ENCODE assay signal across 8 cellular contexts in genomic region chr3:158801200-158801599, GRCh38. TPM values are rescaled to one million over a fixed set of nuclear protein-coding genes. Genes with fewer than 3 reads are reported as not detected.
DNase-seq lines count a peak whose midpoint lies in the region; ATAC-seq and TF ChIP-seq lines count a peak whose summit lies in the region.

No MANE protein-coding gene starts in this region.

- peaks cover 4 to 12% of the 10 kb centered on the region in 2 donors for H3K36me3 Mint-ChIP-seq in CD4-positive, alpha-beta memory T cell

- DNase-seq in CD4-positive, alpha-beta memory T cell, result no peak
- DNase-seq in NB4 (ENCODE audit: low read depth) (peak; percentile 16), lower lobe of right lung (no peak), tibial nerve (ENCODE audit: low spot score in 2 of 2) (no peak), GM13976 (ENCODE audit: low spot score) (no peak), NCI-H1436 treated with DMSO at 0.1 percent for 48 hours (lab: John Stamatoyannopoulos, UW) (no peak)

- TF ChIP-seq POLR2A in NB4 (IDR thresholded peaks at IDR 0.05; ENCODE audit: extremely low read depth, insufficient read length) (no peak), tibial nerve (IDR thresholded peaks at IDR 0.05) (no peak)

- peaks cover 22 to 40% (median 34%) of the 10 kb centered on the region in 4 donors for H3K4me1 Mint-ChIP-seq in CD4-positive, alpha-beta memory T cell

- H3K4me3 Mint-ChIP-seq in CD4-positive, alpha-beta memory T cell, result peak overlapping the region; percentile 89 to 93 (median 92)

- no peaks in the 10 kb centered on the region for H3K27me3 Mint-ChIP-seq in CD4-positive, alpha-beta memory T cell

- ATAC-seq in lower lobe of right lung, result peak; percentile 4 to 33
- ATAC-seq in GM19328 (IDR thresholded peaks at IDR 0.05; ENCODE audit: unreplicated experiment), result no peak

- 8 to 19% methylated on average over 11 of the region's 11 CpGs for WGBS in tibial nerve, 2 donors

- TF ChIP-seq EP300 in tibial nerve (IDR thresholded peaks at IDR 0.05), result no peak

- peak overlapping the region; percentile 24 to 68 for H3K4me3 ChIP-seq in CD4-positive, alpha-beta memory T cell (ENCODE audit: low read length in 2 of 2)
- H3K4me3 ChIP-seq in NB4 (ENCODE audit: low read depth, low read length) (peak overlapping the region; percentile 84), lower lobe of right lung (peak overlapping the region; percentile 82), tibial nerve (peak overlapping the region; percentile 66 to 91 (median 86))

- CTCF ChIA-PET in CD4-positive, alpha-beta memory T cell (lab: Charles Lee; ENCODE audit: partially characterized antibody), result interaction anchor here (1.5 to 3.7 kb wide), 7 partner anchors 10 to 156 kb away, joined by 8 to 40 read pairs (median 19); partner anchors contain the start of genes GFM1 and LXN

- H3K27ac ChIP-seq in CD4-positive, alpha-beta memory T cell (ENCODE audit: low read depth, low read length), result peak overlapping the region; percentile 63
- peak overlapping the region; percentile 81 for H3K27ac ChIP-seq in cingulate gyrus (ENCODE audit: low read depth, low read length)
- peak overlapping the region; percentile 88 for H3K27ac ChIP-seq in lower lobe of right lung
- peak overlapping the region; percentile 16 to 89 (median 80) for H3K27ac ChIP-seq in tibial nerve

- POLR2A ChIA-PET in CD4-positive, alpha-beta memory T cell (lab: Charles Lee; ENCODE audit: partially characterized antibody), result interaction anchor here (1.2 to 3.7 kb wide), 8 partner anchors 8 to 1626 kb away, joined by 5 to 25 read pairs (median 8); partner anchors contain the start of gene GFM1

- in situ Hi-C loops in GM13976 (cut with MboI; ENCODE audit: low sequenced_read_pairs, unreplicated experiment), result no loop called here

- no peaks in the 10 kb centered on the region for H3K9me3 Mint-ChIP-seq in CD4-positive, alpha-beta memory T cell

- no peak for TF ChIP-seq CTCF in NB4 (IDR thresholded peaks at IDR 0.05; ENCODE audit: low read depth, low read length)
- TF ChIP-seq CTCF in lower lobe of right lung (IDR thresholded peaks at IDR 0.05), result no peak
- no peak for TF ChIP-seq CTCF in tibial nerve (IDR thresholded peaks at IDR 0.05)
- TF ChIP-seq CTCF in GM13976 (IDR thresholded peaks at IDR 0.05; ENCODE audit: borderline replicate concordance, control extremely low read depth, extremely low read depth, insufficient read depth, missing control alignments), result no peak

- H3K27me3 ChIP-seq in CD4-positive, alpha-beta memory T cell (ENCODE audit: insufficient read depth, low read length), result no peaks in the 10 kb centered on the region
- H3K27me3 ChIP-seq in lower lobe of right lung (ENCODE audit: low read depth) (no peaks in the 10 kb centered on the region), tibial nerve (no peaks in the 10 kb centered on the region)

- H3K36me3 ChIP-seq in CD4-positive, alpha-beta memory T cell (ENCODE audit: insufficient read depth, low read length), result no peaks in the 10 kb centered on the region
- peaks cover 15% of the 10 kb centered on the region for H3K36me3 ChIP-seq in lower lobe of right lung
- no peaks in the 10 kb centered on the region for H3K36me3 ChIP-seq in tibial nerve

- peak overlapping the region; percentile 71 to 97 (median 94) for H3K27ac Mint-ChIP-seq in CD4-positive, alpha-beta memory T cell

- intact Hi-C loops in CD4-positive, alpha-beta memory T cell (cut with micrococcal nuclease), result loop anchor here (5.0 to 10.0 kb wide), 3 partner anchors 159 to 1954 kb away; partner anchors contain the start of genes GFM1, PPM1L and SHOX2
- intact Hi-C loops in lower lobe of right lung (cut with DNase I), result no loop called here

- H3K9me3 ChIP-seq in CD4-positive, alpha-beta memory T cell (ENCODE audit: control insufficient read depth in 1 of 2, low read length in 2 of 2), result no peaks in the 10 kb centered on the region
- no peaks in the 10 kb centered on the region for H3K9me3 ChIP-seq in lower lobe of right lung
- no peaks in the 10 kb centered on the region for H3K9me3 ChIP-seq in tibial nerve

- peaks cover 36% of the 10 kb centered on the region for H3K4me1 ChIP-seq in CD4-positive, alpha-beta memory T cell (ENCODE audit: insufficient read depth, low read length)
- H3K4me1 ChIP-seq in lower lobe of right lung (peaks cover 22% of the 10 kb centered on the region), tibial nerve (peaks cover 0 to 41% (median 11%) of the 10 kb centered on the region in 4 donors)

RNA-seq across cellular contexts. Expression of gene MFSD1, which starts 0.7 kb away (rescaled TPM):
- 10 to 100 TPM; 31.7 to 33.7 TPM for total RNA-seq in CD4-positive, alpha-beta memory T cell
- 10 to 100 TPM; 51.5 to 75.0 TPM for polyA plus RNA-seq in CD4-positive, alpha-beta memory T cell
- total RNA-seq in lower lobe of right lung, result 102 TPM
- total RNA-seq in tibial nerve, result 10 to 100 TPM; 57.1 to 83.7 (median 64.3) TPM
